In the genomic region with DNA sequence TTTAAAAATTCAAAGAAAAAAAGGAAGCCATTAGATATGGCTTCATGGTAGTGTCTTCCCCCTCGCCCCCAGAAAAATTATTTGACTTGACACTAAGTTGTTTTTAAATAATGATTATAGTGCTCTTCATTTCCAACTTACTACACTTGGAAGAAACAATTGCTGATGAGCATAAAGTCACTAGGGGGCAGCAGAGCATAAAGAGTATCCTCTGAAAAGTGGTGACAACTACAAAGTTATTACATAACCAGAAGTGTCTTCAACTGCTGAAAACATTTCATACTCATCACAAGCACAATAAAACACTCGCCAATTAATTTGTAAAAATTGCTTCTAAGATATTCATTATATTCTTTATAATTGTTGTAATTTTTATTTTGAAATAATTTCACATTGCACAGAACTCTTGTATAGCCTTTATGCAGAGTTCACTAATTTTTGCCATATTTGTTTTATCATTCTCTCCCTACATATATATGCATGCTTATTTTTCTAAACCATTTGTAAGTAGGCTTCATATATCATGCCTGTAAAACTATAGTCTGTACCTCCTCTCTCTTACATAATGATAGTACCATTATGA, we compare ENCODE assay signal across 1 cellular context.
TF ChIP-seq lines count a peak whose summit lies in the region.

No MANE protein-coding gene starts in this region.

TF ChIP-seq in GM12878, 131 proteins besides CTCF, POLR2A, EP300 and RAD21:
- TF ChIP-seq, protein P1, sequence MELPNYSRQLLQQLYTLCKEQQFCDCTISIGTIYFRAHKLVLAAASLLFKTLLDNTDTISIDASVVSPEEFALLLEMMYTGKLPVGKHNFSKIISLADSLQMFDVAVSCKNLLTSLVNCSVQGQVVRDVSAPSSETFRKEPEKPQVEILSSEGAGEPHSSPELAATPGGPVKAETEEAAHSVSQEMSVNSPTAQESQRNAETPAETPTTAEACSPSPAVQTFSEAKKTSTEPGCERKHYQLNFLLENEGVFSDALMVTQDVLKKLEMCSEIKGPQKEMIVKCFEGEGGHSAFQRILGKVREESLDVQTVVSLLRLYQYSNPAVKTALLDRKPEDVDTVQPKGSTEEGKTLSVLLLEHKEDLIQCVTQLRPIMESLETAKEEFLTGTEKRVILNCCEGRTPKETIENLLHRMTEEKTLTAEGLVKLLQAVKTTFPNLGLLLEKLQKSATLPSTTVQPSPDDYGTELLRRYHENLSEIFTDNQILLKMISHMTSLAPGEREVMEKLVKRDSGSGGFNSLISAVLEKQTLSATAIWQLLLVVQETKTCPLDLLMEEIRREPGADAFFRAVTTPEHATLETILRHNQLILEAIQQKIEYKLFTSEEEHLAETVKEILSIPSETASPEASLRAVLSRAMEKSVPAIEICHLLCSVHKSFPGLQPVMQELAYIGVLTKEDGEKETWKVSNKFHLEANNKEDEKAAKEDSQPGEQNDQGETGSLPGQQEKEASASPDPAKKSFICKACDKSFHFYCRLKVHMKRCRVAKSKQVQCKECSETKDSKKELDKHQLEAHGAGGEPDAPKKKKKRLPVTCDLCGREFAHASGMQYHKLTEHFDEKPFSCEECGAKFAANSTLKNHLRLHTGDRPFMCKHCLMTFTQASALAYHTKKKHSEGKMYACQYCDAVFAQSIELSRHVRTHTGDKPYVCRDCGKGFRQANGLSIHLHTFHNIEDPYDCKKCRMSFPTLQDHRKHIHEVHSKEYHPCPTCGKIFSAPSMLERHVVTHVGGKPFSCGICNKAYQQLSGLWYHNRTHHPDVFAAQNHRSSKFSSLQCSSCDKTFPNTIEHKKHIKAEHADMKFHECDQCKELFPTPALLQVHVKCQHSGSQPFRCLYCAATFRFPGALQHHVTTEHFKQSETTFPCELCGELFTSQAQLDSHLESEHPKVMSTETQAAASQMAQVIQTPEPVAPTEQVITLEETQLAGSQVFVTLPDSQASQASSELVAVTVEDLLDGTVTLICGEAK (IDR thresholded peaks at IDR 0.05; ENCODE audit: borderline replicate concordance): no peak
- TF ChIP-seq RB1 (IDR thresholded peaks at IDR 0.05; ENCODE audit: borderline replicate concordance) (no peak), SMC3 (IDR thresholded peaks at IDR 0.05; ENCODE audit: borderline replicate concordance, low read length) (peak; percentile 82)
